Comparison of ENCODE assay signal across 6 cellular contexts in the genomic region with DNA sequence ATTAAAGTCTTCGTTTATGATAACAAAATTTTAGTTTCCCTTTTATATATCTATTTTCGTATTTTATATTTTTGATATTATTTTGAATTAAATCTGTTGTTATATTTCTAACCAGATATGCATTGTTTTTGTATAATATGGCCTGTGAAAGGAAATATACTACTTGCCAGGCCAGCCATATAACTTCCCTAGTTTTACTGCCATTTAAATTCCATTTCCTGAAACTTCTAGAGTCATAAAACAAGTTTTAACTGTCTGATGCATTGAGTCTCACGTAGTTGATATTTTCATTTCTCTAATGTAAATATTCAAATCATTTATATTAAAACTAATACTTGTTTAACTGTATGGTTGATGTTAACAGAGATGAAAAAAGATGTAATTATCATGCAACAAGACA.
"Had no signal": no experiment of that assay in that cellular context is flagged by ENCODE, and none has a peak within 500 bp of the region (broad histone marks: within the 10 kb centered on the region; RNA-seq: fewer than 3 reads in every experiment).

No MANE protein-coding gene starts in this region.

- FAIRE-seq: H1, H54, HepG2 had no signal

- ATAC-seq: GM23338, HepG2 had no signal

- DNase-seq: H9, HCEC 1CT had no signal

- H3K4me2 ChIP-seq: GM23338 had no signal

- H3K4me3 ChIP-seq: GM23338 had no signal

- H2AFZ ChIP-seq: GM23338 had no signal
